ENCODE assay signal across 7 cellular contexts in genomic region chr18:75209129-75209951, GRCh38. TPM values are rescaled to one million over a fixed set of nuclear protein-coding genes. Genes with fewer than 3 reads are reported as not detected.
DNase-seq lines count a peak whose midpoint lies in the region; ATAC-seq, FAIRE-seq and TF ChIP-seq lines count a peak whose summit lies in the region.

PTGR3 (minus strand) TSS chr18:75209139; CDS start chr18:75209058, 81 bp downstream.

- FAIRE-seq in astrocyte (lab: Jason Lieb, UNC) = no peak

- H3K9me3 Mint-ChIP-seq in astrocyte (ENCODE audit: unreplicated experiment) = no peaks in the 10 kb centered on the region

- intact Hi-C loops in right cardiac atrium (cut with DNase I) = no loop called here

- peak within 1 kb of the TSS; percentile 58 for H3K27ac Mint-ChIP-seq in astrocyte (ENCODE audit: unreplicated experiment)

- peak within 1 kb of the TSS; percentile 92 for H3K4me3 Mint-ChIP-seq in astrocyte (ENCODE audit: unreplicated experiment)

- WGBS in right cardiac atrium = under 1% methylated on average over 87 of the region's 88 CpGs

- H3K4me1 ChIP-seq in astrocyte (ENCODE audit: insufficient read depth, low read length) (peaks cover 34% of the 10 kb centered on the region), right cardiac atrium (ENCODE audit: control insufficient read depth, insufficient read depth, low read length) (no peaks in the 10 kb centered on the region), rectal smooth muscle tissue (ENCODE audit: control insufficient read depth, insufficient read depth, low read length) (peaks cover 9% of the 10 kb centered on the region)

- peaks cover 26% of the 10 kb centered on the region for H3K4me1 Mint-ChIP-seq in astrocyte (ENCODE audit: low read depth, unreplicated experiment)

- peak within 1 kb of the TSS; percentile 88 for H3K4me2 ChIP-seq in astrocyte (ENCODE audit: low read length)

- ATAC-seq in GM18508 (IDR thresholded peaks at IDR 0.05; ENCODE audit: insufficient read depth, unreplicated experiment) (peak; percentile 25), HG02938 (IDR thresholded peaks at IDR 0.05; ENCODE audit: unreplicated experiment) (peak; percentile 42), right cardiac atrium (peak; percentile 80 to 83)

- H3K27ac ChIP-seq in astrocyte (ENCODE audit: low read depth, low read length) (peak within 1 kb of the TSS; percentile 70), right cardiac atrium (ENCODE audit: low read length) (peak within 1 kb of the TSS; percentile 98), rectal smooth muscle tissue (ENCODE audit: low read depth, low read length) (peak within 1 kb of the TSS; percentile 98)

- H3K27me3 ChIP-seq in astrocyte (ENCODE audit: insufficient read depth, low read length) = no peaks in the 10 kb centered on the region
- no peaks in the 10 kb centered on the region for H3K27me3 ChIP-seq in right cardiac atrium (ENCODE audit: control insufficient read depth, insufficient read depth)
- no peaks in the 10 kb centered on the region for H3K27me3 ChIP-seq in rectal smooth muscle tissue (ENCODE audit: control insufficient read depth, insufficient read depth, low read length)

- H3K36me3 Mint-ChIP-seq in astrocyte (ENCODE audit: low read depth, unreplicated experiment) = no peaks in the 10 kb centered on the region

- no peak for TF ChIP-seq CTCF in astrocyte (IDR thresholded peaks at IDR 0.05; ENCODE audit: insufficient read depth, low read depth, low read length)

- H3K4me3 ChIP-seq in astrocyte (ENCODE audit: insufficient read depth, low read depth, low read length) (peak within 1 kb of the TSS; percentile 79), right cardiac atrium (ENCODE audit: low read length) (peak within 1 kb of the TSS; percentile 100), rectal smooth muscle tissue (ENCODE audit: low read length) (peak within 1 kb of the TSS; percentile 97)

- DNase-seq in NCI-H2081 (lab: John Stamatoyannopoulos, UW) (peak; percentile 90 to 91), T-helper 9 cell (peak; percentile 65), astrocyte (ENCODE audit: low read depth) (peak; percentile 74), right cardiac atrium (peak; percentile 89 to 95 (median 95))

- peaks cover 31% of the 10 kb centered on the region for H4K20me1 ChIP-seq in astrocyte (ENCODE audit: insufficient read depth, low read length)

- H3K9me3 ChIP-seq in astrocyte (ENCODE audit: insufficient read depth, low read depth, low read length) (no peaks in the 10 kb centered on the region), right cardiac atrium (ENCODE audit: control insufficient read depth, low read length) (no peaks in the 10 kb centered on the region)

- peak within 1 kb of the TSS; percentile 80 for H2AFZ ChIP-seq in astrocyte (ENCODE audit: low read depth, low read length)

- H3K79me2 ChIP-seq in astrocyte (ENCODE audit: insufficient read depth, low read length) = peaks cover 46% of the 10 kb centered on the region

- peaks cover 36% of the 10 kb centered on the region for H3K27me3 Mint-ChIP-seq in astrocyte (ENCODE audit: low read depth, unreplicated experiment)

- H3K36me3 ChIP-seq in astrocyte (ENCODE audit: insufficient read depth, low read length) = no peaks in the 10 kb centered on the region
- H3K36me3 ChIP-seq in rectal smooth muscle tissue (ENCODE audit: control insufficient read depth, insufficient read depth, low read length) = no peaks in the 10 kb centered on the region

- H3K9ac ChIP-seq in astrocyte (ENCODE audit: low read length) (peak within 1 kb of the TSS; percentile 76), rectal smooth muscle tissue (ENCODE audit: low read length) (peak within 1 kb of the TSS; percentile 86)

RNA-seq across cellular contexts. Expression of gene PTGR3, which starts in this region (rescaled TPM):
- total RNA-seq in astrocyte = 8.4 and 12.7 TPM in 2 replicates
- 10 to 100 TPM; 27.1 to 42.9 (median 33.8) TPM for total RNA-seq in right cardiac atrium
- 23.4 TPM for polyA plus RNA-seq in right cardiac atrium

Comparison
In these comparisons a context has a peak if more than half of its experiments do, and no peak if none do; other contexts are left out.
1. Peak in every context shown above with its lines: DNase-seq, ATAC-seq, H3K4me3 ChIP-seq and H3K27ac ChIP-seq.
2. ATAC-seq: peak in every context shown above with its lines; median percentile 82 in right cardiac atrium; 42 in HG02938; 25 in GM18508.